11 cellular contexts compared by ENCODE assay signal in the genomic region with DNA sequence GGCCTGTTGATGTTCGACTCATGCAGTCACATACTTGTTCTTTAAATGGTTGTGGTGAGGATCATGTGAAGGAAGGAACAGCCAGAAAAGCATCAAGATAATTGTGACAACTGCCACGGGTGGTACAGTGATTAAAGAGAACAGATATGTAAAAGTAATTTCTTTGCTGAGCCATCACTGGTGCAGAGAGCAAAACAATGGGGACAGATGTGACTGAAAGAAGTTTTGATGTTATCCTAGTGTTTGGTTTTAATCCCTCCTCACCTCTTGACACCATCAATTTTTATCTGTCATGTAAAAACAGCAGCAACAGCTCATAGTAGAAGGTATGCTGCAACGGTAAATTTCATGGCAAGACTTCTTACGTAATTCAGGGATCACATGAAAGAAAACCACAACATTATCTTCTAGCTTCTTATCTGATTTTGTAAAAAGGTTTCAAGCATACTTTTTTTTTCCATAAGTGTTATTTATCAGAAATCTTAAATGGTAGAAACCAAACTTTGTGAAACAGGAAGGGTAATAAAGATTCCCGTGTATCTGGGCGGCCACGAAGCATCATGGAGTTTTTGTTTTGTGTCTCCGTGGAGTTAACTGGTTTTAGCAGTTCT.
DNase-seq lines count a peak whose midpoint lies in the region; ATAC-seq and TF ChIP-seq lines count a peak whose summit lies in the region.
"Had no signal": no experiment of that assay in that cellular context is flagged by ENCODE, and none has a peak within 500 bp of the region (broad histone marks: within the 10 kb centered on the region; RNA-seq: fewer than 3 reads in every experiment).

No MANE protein-coding gene starts in this region.

- DNase-seq in activated CD8-positive, alpha-beta memory T cell treated with anti-CD3 and anti-CD28 coated beads, Interleukin-2, amount 50 U/mL, for 1 hour (ENCODE audit: extremely low read depth), result peak; percentile 9
- no peak for DNase-seq in activated CD8-positive, alpha-beta memory T cell treated with anti-CD3 and anti-CD28 coated beads for 24 hours
- DNase-seq in T-helper 2 cell treated with Interferon-gamma antibody and Interleukin-4, amounts not matched to agents 5 μg/mL and 100 μg/mL, for 36 hours (ENCODE audit: low spot score), result peak; percentile 55
- DNase-seq in central memory CD8-positive, alpha-beta T cell (ENCODE audit: low spot score in 2 of 2), result no peak
- DNase-seq in smooth muscle cell (lab: John Stamatoyannopoulos, UW; ENCODE audit: unreplicated experiment) (no peak), RPMI8226 (no peak)
- DNase-seq: NCI-H748 treated with DMSO at 0.1 percent for 48 hours had no signal

- H3K4me3 ChIP-seq in smooth muscle cell, result no peak overlapping the region

- peaks cover 25% of the 10 kb centered on the region for H3F3A ChIP-seq in smooth muscle cell (ENCODE audit: low read depth)

- ATAC-seq in central memory CD8-positive, alpha-beta T cell (replicated peaks; ENCODE audit: extremely low read depth, poor library complexity, severe bottlenecking), result peak; percentile 68
- ATAC-seq in HG03521 (IDR thresholded peaks at IDR 0.05; ENCODE audit: unreplicated experiment) (no peak), HG02623 (IDR thresholded peaks at IDR 0.05; ENCODE audit: unreplicated experiment) (no peak)

- H3K4me2 ChIP-seq in smooth muscle cell, result peak overlapping the region; percentile 50

- H3K4me1 ChIP-seq in smooth muscle cell (ENCODE audit: low read depth), result peaks cover 18% of the 10 kb centered on the region

- H4K20me1 ChIP-seq in smooth muscle cell (ENCODE audit: low read depth), result no peaks in the 10 kb centered on the region

- no peaks in the 10 kb centered on the region for H3K79me2 ChIP-seq in smooth muscle cell (ENCODE audit: low read depth)

- H3K4me3 Mint-ChIP-seq in T-helper 2 cell treated with Interferon-gamma antibody and Interleukin-4, amounts not matched to agents 5 μg/mL and 100 μg/mL, for 36 hours, result peak overlapping the region; percentile 62
- H3K4me3 Mint-ChIP-seq in central memory CD8-positive, alpha-beta T cell, result peak overlapping the region; percentile 24
- H3K4me3 Mint-ChIP-seq: IgD-negative memory B cell, type B pancreatic cell had no signal

- no peaks in the 10 kb centered on the region for H3K9me3 ChIP-seq in smooth muscle cell (replicated peaks; ENCODE audit: low read depth)

- no peaks in the 10 kb centered on the region for H3K27me3 ChIP-seq in smooth muscle cell (ENCODE audit: low read depth)

- H3K9me3 Mint-ChIP-seq in T-helper 2 cell treated with Interferon-gamma antibody and Interleukin-4, amounts not matched to agents 5 μg/mL and 100 μg/mL, for 36 hours, result no peaks in the 10 kb centered on the region
- H3K9me3 Mint-ChIP-seq in central memory CD8-positive, alpha-beta T cell, result no peaks in the 10 kb centered on the region
- H3K9me3 Mint-ChIP-seq: IgD-negative memory B cell, type B pancreatic cell had no signal

- H3K4me1 Mint-ChIP-seq in T-helper 2 cell treated with Interferon-gamma antibody and Interleukin-4, amounts not matched to agents 5 μg/mL and 100 μg/mL, for 36 hours (ENCODE audit: low read depth), result peaks cover 50% of the 10 kb centered on the region
- peaks cover 5% of the 10 kb centered on the region for H3K4me1 Mint-ChIP-seq in central memory CD8-positive, alpha-beta T cell
- H3K4me1 Mint-ChIP-seq: IgD-negative memory B cell had no signal

- H3K27me3 Mint-ChIP-seq in T-helper 2 cell treated with Interferon-gamma antibody and Interleukin-4, amounts not matched to agents 5 μg/mL and 100 μg/mL, for 36 hours (ENCODE audit: low read depth), result peaks cover 2% of the 10 kb centered on the region
- H3K27me3 Mint-ChIP-seq in central memory CD8-positive, alpha-beta T cell, result no peaks in the 10 kb centered on the region
- H3K27me3 Mint-ChIP-seq: IgD-negative memory B cell had no signal

- no peaks in the 10 kb centered on the region for H3K36me3 ChIP-seq in smooth muscle cell (ENCODE audit: low read depth)

- WGBS in smooth muscle cell (ENCODE audit: low lambda C conversion rate), result 25% methylated on average over 8 of the region's 8 CpGs

- TF ChIP-seq CTCF in smooth muscle cell (IDR thresholded peaks at IDR 0.05; ENCODE audit: borderline replicate concordance, insufficient read depth, poor library complexity, severe bottlenecking), result no peak

- H3K36me3 Mint-ChIP-seq in T-helper 2 cell treated with Interferon-gamma antibody and Interleukin-4, amounts not matched to agents 5 μg/mL and 100 μg/mL, for 36 hours (ENCODE audit: low read depth), result no peaks in the 10 kb centered on the region
- H3K36me3 Mint-ChIP-seq in central memory CD8-positive, alpha-beta T cell (ENCODE audit: insufficient read depth), result no peaks in the 10 kb centered on the region
- H3K36me3 Mint-ChIP-seq: IgD-negative memory B cell, type B pancreatic cell had no signal

- peak overlapping the region; percentile 39 for H2AFZ ChIP-seq in smooth muscle cell (ENCODE audit: low read depth)

- H3K27ac ChIP-seq in smooth muscle cell (ENCODE audit: low read depth), result peak overlapping the region; percentile 21

- no peak overlapping the region for H3K9ac ChIP-seq in smooth muscle cell (ENCODE audit: low read depth)

- H3K27ac Mint-ChIP-seq in T-helper 2 cell treated with Interferon-gamma antibody and Interleukin-4, amounts not matched to agents 5 μg/mL and 100 μg/mL, for 36 hours, result peak overlapping the region; percentile 92
- peak overlapping the region; percentile 38 for H3K27ac Mint-ChIP-seq in central memory CD8-positive, alpha-beta T cell (ENCODE audit: low read depth)
- H3K27ac Mint-ChIP-seq: type B pancreatic cell had no signal

Comparison
In these comparisons a context has a peak if more than half of its experiments do, and no peak if none do; other contexts are left out.
1. DNase-seq: peak in activated CD8-positive, alpha-beta memory T cell treated with anti-CD3 and anti-CD28 coated beads, Interleukin-2, amount 50 U/mL, for 1 hour (single experiment) and T-helper 2 cell treated with Interferon-gamma antibody and Interleukin-4, amounts not matched to agents 5 μg/mL and 100 μg/mL, for 36 hours (single experiment); none in activated CD8-positive, alpha-beta memory T cell treated with anti-CD3 and anti-CD28 coated beads for 24 hours (single experiment), central memory CD8-positive, alpha-beta T cell (0 of 2), smooth muscle cell (single experiment) and RPMI8226 (single experiment).